Comparison of ENCODE assay signal across 14 cellular contexts in the genomic region with DNA sequence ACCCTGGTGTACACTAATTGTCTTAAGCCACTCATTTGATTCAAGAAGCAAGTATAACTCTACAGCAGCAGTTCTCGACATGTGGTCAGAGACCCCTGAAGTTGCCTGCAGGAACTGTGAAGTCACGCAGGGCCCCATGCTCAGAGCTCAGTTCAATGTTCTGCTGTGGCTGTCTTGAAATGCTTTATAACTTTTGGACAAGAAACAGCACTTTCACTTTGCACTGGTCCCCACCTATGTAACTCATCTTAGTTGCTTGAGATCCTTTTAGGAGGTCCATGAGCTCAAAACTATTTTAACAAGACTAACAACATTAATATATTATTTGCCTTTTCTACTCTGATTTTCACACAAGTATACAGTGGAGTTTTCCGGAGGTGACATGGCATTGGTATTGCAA.
A peak's percentile ranks its signal among the peaks of the same experiment; 100 is the strongest.
DNase-seq lines count a peak whose midpoint lies in the region; ATAC-seq, FAIRE-seq and TF ChIP-seq lines count a peak whose summit lies in the region.
"Had no signal": no experiment of that assay in that cellular context is flagged by ENCODE, and none has a peak within 500 bp of the region (broad histone marks: within the 10 kb centered on the region; RNA-seq: fewer than 3 reads in every experiment).

No MANE protein-coding gene starts in this region.

- H3K9me3 ChIP-seq in A549 (no peaks in the 10 kb centered on the region), SK-N-MC (ENCODE audit: low read depth, low read length) (no peaks in the 10 kb centered on the region), gastroesophageal sphincter (no peaks in the 10 kb centered on the region)

- CTCF ChIA-PET in A549 (lab: Yijun Ruan, JAX), result interaction anchor here (0.7 to 1.2 kb wide), 2 partner anchors 12 to 15 kb away, joined by 3 read pairs; no protein-coding TSS in a partner anchor

- POLR2A ChIA-PET in A549 (lab: Yijun Ruan, JAX), result no interaction called here

- TF ChIP-seq RAD21 in A549 (conservative IDR thresholded peaks at IDR 0.05 in 1 of 2, IDR thresholded peaks at IDR 0.05 in 1 of 2), result no peak

- TF ChIP-seq CTCF in A549 (IDR thresholded peaks at IDR 0.05) (no peak), gastroesophageal sphincter (IDR thresholded peaks at IDR 0.05) (no peak)

- H3K36me3 ChIP-seq in SK-N-MC (ENCODE audit: insufficient read depth, low read length) (no peaks in the 10 kb centered on the region), gastroesophageal sphincter (no peaks in the 10 kb centered on the region)

- H3K27ac ChIP-seq in A549 (peak overlapping the region in 1 of 2 experiments; percentile 46; a peak in 1 of 6 replicates), SK-N-MC (no peak overlapping the region), gastroesophageal sphincter (no peak overlapping the region)

- H3K4me3 ChIP-seq in A549, result no peak overlapping the region
- H3K4me3 ChIP-seq in SK-N-MC, result peak overlapping the region; percentile 29; the same call in 1 of the 2 replicates
- H3K4me3 ChIP-seq in gastroesophageal sphincter, result no peak overlapping the region

- no peak for FAIRE-seq in A549 (lab: Jason Lieb, UNC)
- peak; percentile 71 for FAIRE-seq in GM12891 (lab: Jason Lieb, UNC)
- FAIRE-seq: HepG2 had no signal

- DNase-seq in A549 (ENCODE audit: low read depth in 1 of 2, low spot score in 1 of 2) (no peak), GM12891 (ENCODE audit: insufficient read length, low spot score) (no peak), SK-N-MC (ENCODE audit: low read depth, low spot score) (no peak), glomerular visceral epithelial cell (ENCODE audit: extremely low spot score) (peak; percentile 12), globus pallidus (ENCODE audit: low spot score) (no peak), GM19238 (ENCODE audit: insufficient read length, low spot score) (no peak)
- DNase-seq: amniotic stem cell; foreskin fibroblast; islet precursor cell; NCI-H524; stimulated activated CD4-positive, alpha-beta T cell treated with anti-CD3 and anti-CD28 coated beads, Interleukin-2, amount 100 ng/mL, for 48 hours had no signal

- WGBS in A549 (ENCODE audit: missing lambda C conversion rate), result 86% methylated on average over 3 of the region's 3 CpGs
- 66 to 96% methylated on average over 3 of the region's 3 CpGs for WGBS in gastroesophageal sphincter (ENCODE audit: low coverage in 1 of 2), 2 donors

- TF ChIP-seq POLR2A in A549 (IDR thresholded peaks at IDR 0.05; ENCODE audit: low read length) (no peak), GM12891 (IDR thresholded peaks at IDR 0.05; ENCODE audit: low read depth, low read length) (no peak), gastroesophageal sphincter (IDR thresholded peaks at IDR 0.05) (no peak)

- peaks cover 31% of the 10 kb centered on the region for H3K4me1 ChIP-seq in A549
- peaks cover 0 to 8% (median 0%) of the 10 kb centered on the region in 3 donors for H3K4me1 ChIP-seq in gastroesophageal sphincter

- H3K27me3 ChIP-seq in gastroesophageal sphincter, result peaks cover 36% of the 10 kb centered on the region

- ATAC-seq in A549 (no peak), gastroesophageal sphincter (no peak), HG03460 (IDR thresholded peaks at IDR 0.05; ENCODE audit: unreplicated experiment) (no peak)
- ATAC-seq: HepG2 had no signal

- peak overlapping the region; percentile 68; the same call in 1 of the 3 replicates for H3K4me2 ChIP-seq in A549

- TF ChIP-seq EP300 in A549 (IDR thresholded peaks at IDR 0.05), result no peak
- TF ChIP-seq EP300 in gastroesophageal sphincter (IDR thresholded peaks at IDR 0.05), result no peak

- no peak overlapping the region for H3K9ac ChIP-seq in SK-N-MC (ENCODE audit: insufficient read length)

TF ChIP-seq in A549, 52 proteins besides CTCF, POLR2A, EP300 and RAD21:
- TF ChIP-seq SMC3 (IDR thresholded peaks at IDR 0.05) (no peak), JUNB (IDR thresholded peaks at IDR 0.05) (no peak), MYC (IDR thresholded peaks at IDR 0.05; ENCODE audit: borderline replicate concordance, low read length) (no peak), FOXS1 (CRISPR knock-in tag; IDR thresholded peaks at IDR 0.05) (no peak), KDM5A (IDR thresholded peaks at IDR 0.05) (no peak), CHD2 (IDR thresholded peaks at IDR 0.05; ENCODE audit: low read length, partially characterized antibody) (no peak), HOXA7 (CRISPR knock-in tag; IDR thresholded peaks at IDR 0.05) (no peak)
- TF ChIP-seq, protein P1, sequence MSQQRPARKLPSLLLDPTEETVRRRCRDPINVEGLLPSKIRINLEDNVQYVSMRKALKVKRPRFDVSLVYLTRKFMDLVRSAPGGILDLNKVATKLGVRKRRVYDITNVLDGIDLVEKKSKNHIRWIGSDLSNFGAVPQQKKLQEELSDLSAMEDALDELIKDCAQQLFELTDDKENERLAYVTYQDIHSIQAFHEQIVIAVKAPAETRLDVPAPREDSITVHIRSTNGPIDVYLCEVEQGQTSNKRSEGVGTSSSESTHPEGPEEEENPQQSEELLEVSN (IDR thresholded peaks at IDR 0.05; ENCODE audit: borderline replicate concordance, low read depth), result no peak

TF ChIP-seq in GM12891, 5 proteins besides CTCF, POLR2A, EP300 and RAD21:
- TF ChIP-seq POU2F2 (IDR thresholded peaks at IDR 0.05; ENCODE audit: low read depth, low read length) (no peak), PAX5 (IDR thresholded peaks at IDR 0.05; ENCODE audit: insufficient read depth, low read length, severe bottlenecking) (no peak), TAF1 (IDR thresholded peaks at IDR 0.05; ENCODE audit: low read depth, low read length) (no peak), POLR2AphosphoS5 (IDR thresholded peaks at IDR 0.05; ENCODE audit: low read depth, low read length) (no peak), SPI1 (IDR thresholded peaks at IDR 0.05; ENCODE audit: low read depth, low read length) (no peak)
